ENCODE assay signal across 21 cellular contexts in genomic region chr15:89374116-89375004, GRCh38.
"Had no signal": no experiment of that assay in that cellular context is flagged by ENCODE, and none has a peak within 500 bp of the region (broad histone marks: within the 10 kb centered on the region; RNA-seq: fewer than 3 reads in every experiment).

No MANE protein-coding gene starts in this region.

- H2AFZ ChIP-seq: hepatocyte had no signal

- H3K9me3 ChIP-seq: psoas muscle, right lobe of liver, tibial artery, upper lobe of left lung, uterus had no signal

- DNase-seq: effector memory CD8-positive, alpha-beta T cell; esophagus squamous epithelium; foreskin keratinocyte; head of caudate nucleus; left colon; left ventricle myocardium superior; mesenchymal stem cell; midbrain; psoas muscle; retina; right lobe of liver; stimulated activated CD4-positive, alpha-beta T cell treated with anti-CD3 and anti-CD28 coated beads, Interleukin-4, amount 100 ng/mL, for 1 hour; stimulated activated CD8-positive, alpha-beta memory T cell treated with anti-CD3 and anti-CD28 coated beads, Interleukin-4, amount 100 ng/mL, for 48 hours; tibial artery; upper lobe of left lung; uterus had no signal

- H3K27ac Mint-ChIP-seq: effector memory CD8-positive, alpha-beta T cell; natural killer cell treated with Interleukin-12 subunit alpha and Interleukin-12 subunit beta and Interleukin-15 and Interleukin-18, amount 100 ng/mL, for 72 hours; stimulated activated effector memory CD8-positive, alpha-beta T cell treated with anti-CD3 and anti-CD28 coated beads, Interleukin-12 subunit alpha, Interleukin-12 subunit beta, amount 100 ng/mL, for 72 hours; stimulated activated naive CD8-positive, alpha-beta T cell treated with anti-CD3 and anti-CD28 coated beads, Interleukin-15, Interleukin-2, amounts not matched to agents 100 ng/mL and 50 ng/mL, for 24 hours had no signal

- H3K4me3 Mint-ChIP-seq: effector memory CD8-positive, alpha-beta T cell; natural killer cell treated with Interleukin-12 subunit alpha and Interleukin-12 subunit beta and Interleukin-15 and Interleukin-18, amount 100 ng/mL, for 72 hours; stimulated activated effector memory CD8-positive, alpha-beta T cell treated with anti-CD3 and anti-CD28 coated beads, Interleukin-12 subunit alpha, Interleukin-12 subunit beta, amount 100 ng/mL, for 72 hours; stimulated activated naive CD8-positive, alpha-beta T cell treated with anti-CD3 and anti-CD28 coated beads, Interleukin-15, Interleukin-2, amounts not matched to agents 100 ng/mL and 50 ng/mL, for 24 hours had no signal

- H3K27ac ChIP-seq: esophagus squamous epithelium, foreskin keratinocyte, hepatocyte, psoas muscle, right lobe of liver, tibial artery, upper lobe of left lung, uterus had no signal

- H3K36me3 ChIP-seq: esophagus squamous epithelium, right lobe of liver, tibial artery, upper lobe of left lung, uterus had no signal

- H3K79me2 ChIP-seq: hepatocyte had no signal

- H3K9me3 Mint-ChIP-seq: effector memory CD8-positive, alpha-beta T cell; natural killer cell treated with Interleukin-12 subunit alpha and Interleukin-12 subunit beta and Interleukin-15 and Interleukin-18, amount 100 ng/mL, for 72 hours; stimulated activated effector memory CD8-positive, alpha-beta T cell treated with anti-CD3 and anti-CD28 coated beads, Interleukin-12 subunit alpha, Interleukin-12 subunit beta, amount 100 ng/mL, for 72 hours; stimulated activated naive CD8-positive, alpha-beta T cell treated with anti-CD3 and anti-CD28 coated beads, Interleukin-15, Interleukin-2, amounts not matched to agents 100 ng/mL and 50 ng/mL, for 24 hours had no signal

- H3K4me2 ChIP-seq: hepatocyte had no signal

- H3K36me3 Mint-ChIP-seq: natural killer cell treated with Interleukin-12 subunit alpha and Interleukin-12 subunit beta and Interleukin-15 and Interleukin-18, amount 100 ng/mL, for 72 hours; stimulated activated effector memory CD8-positive, alpha-beta T cell treated with anti-CD3 and anti-CD28 coated beads, Interleukin-12 subunit alpha, Interleukin-12 subunit beta, amount 100 ng/mL, for 72 hours had no signal

- ATAC-seq: effector memory CD8-positive, alpha-beta T cell; foreskin keratinocyte; left colon; left ventricle myocardium superior; natural killer cell treated with Interleukin-12 subunit alpha and Interleukin-12 subunit beta and Interleukin-15 and Interleukin-18, amount 100 ng/mL, for 72 hours; psoas muscle; right lobe of liver; stimulated activated effector memory CD8-positive, alpha-beta T cell treated with anti-CD3 and anti-CD28 coated beads, Interleukin-12 subunit alpha, Interleukin-12 subunit beta, amount 100 ng/mL, for 72 hours had no signal

- H3K4me3 ChIP-seq: esophagus squamous epithelium, hepatocyte, lung, psoas muscle, right lobe of liver, tibial artery, upper lobe of left lung, uterus had no signal
